ENCODE assay signal across 15 cellular contexts in genomic region chr12:115709410-115710065, GRCh38.
A peak's percentile ranks its signal among the peaks of the same experiment; 100 is the strongest.
DNase-seq lines count a peak whose midpoint lies in the region; ATAC-seq and TF ChIP-seq lines count a peak whose summit lies in the region.
"Had no signal": no experiment of that assay in that cellular context is flagged by ENCODE, and none has a peak within 500 bp of the region (broad histone marks: within the 10 kb centered on the region; RNA-seq: fewer than 3 reads in every experiment).

No MANE protein-coding gene starts in this region.

- ATAC-seq in heart left ventricle (peak in 3 of 4 donors; percentile 32 to 63 (median 60)), GM18519 (IDR thresholded peaks at IDR 0.05; ENCODE audit: low FRiP score, unreplicated experiment) (no peak)
- ATAC-seq in activated T-cell treated with anti-CD3 and anti-CD28 coated beads, Interleukin-2, amount 50 U/mL, for 4 hours: no peak
- ATAC-seq: T-cell had no signal

- intact Hi-C loops in heart left ventricle (cut with DNase I): loop anchor here in 1 of 10 donors (10.0 kb wide), 1 partner anchor 1175 kb away; no protein-coding TSS in a partner anchor

- no peaks in the 10 kb centered on the region for H3K27me3 Mint-ChIP-seq in activated T-cell treated with anti-CD3 and anti-CD28 coated beads, Interleukin-2, amount 50 U/mL, for 4 hours (ENCODE audit: low read depth)

- WGBS in heart left ventricle, 4 donors: 32 to 49% (median 39%) methylated on average over 11 of the region's 11 CpGs

- no peak for TF ChIP-seq CTCF in heart left ventricle (IDR thresholded peaks at IDR 0.05)

- no peaks in the 10 kb centered on the region for H3K4me1 Mint-ChIP-seq in activated T-cell treated with anti-CD3 and anti-CD28 coated beads, Interleukin-2, amount 50 U/mL, for 4 hours (ENCODE audit: low read depth)
- H3K4me1 Mint-ChIP-seq: T-cell had no signal

- H3K4me1 ChIP-seq in heart left ventricle: peaks cover 0 to 25% (median 12%) of the 10 kb centered on the region in 12 donors
- H3K4me1 ChIP-seq: HAP-1, prostate gland had no signal

- H3K27me3 ChIP-seq in heart left ventricle: peaks cover 0 to 4% (median 0%) of the 10 kb centered on the region in 9 donors

- DNase-seq in DMS79 treated with DMSO at 0.1 percent for 48 hours (lab: John Stamatoyannopoulos, UW) (peak; percentile 96), NCI-H1105 treated with DMSO at 0.1 percent for 48 hours (lab: John Stamatoyannopoulos, UW) (peak; percentile 80), heart left ventricle (peak; percentile 69 to 81 (median 72)), skeletal muscle cell (ENCODE audit: low read depth) (peak; percentile 4), NAMALWA (ENCODE audit: low spot score) (no peak)
- DNase-seq in activated T-cell treated with anti-CD3 and anti-CD28 coated beads, Interleukin-2, amount 50 U/mL, for 4 hours: no peak
- DNase-seq in activated CD8-positive, alpha-beta memory T cell treated with anti-CD3 and anti-CD28 coated beads, Interleukin-2, amount 50 U/mL, for 4 hours: no peak
- DNase-seq: activated CD4-positive, CD25-positive, alpha-beta regulatory T cell treated with anti-CD3 and anti-CD28 coated beads, Interleukin-2, amount 50 U/mL, for 72 hours; activated T-cell treated with anti-CD3 and anti-CD28 coated beads, Interleukin-2, amount 50 U/mL, for 48 hours; T-cell had no signal

- H3K4me3 ChIP-seq in heart left ventricle (no peak overlapping the region), skeletal muscle cell (ENCODE audit: low read depth, low read length) (no peak overlapping the region)
- H3K4me3 ChIP-seq: dorsolateral prefrontal cortex, gastrocnemius medialis, HAP-1, prostate gland had no signal

- H3K4me3 Mint-ChIP-seq in activated T-cell treated with anti-CD3 and anti-CD28 coated beads, Interleukin-2, amount 50 U/mL, for 4 hours: no peak overlapping the region
- H3K4me3 Mint-ChIP-seq: T-cell had no signal

- H3K36me3 ChIP-seq in heart left ventricle: no peaks in the 10 kb centered on the region
- H3K36me3 ChIP-seq: gastrocnemius medialis, HAP-1, prostate gland had no signal

- peaks cover 0 to 4% (median 0%) of the 10 kb centered on the region in 12 donors for H3K9me3 ChIP-seq in heart left ventricle
- H3K9me3 ChIP-seq: gastrocnemius medialis, HAP-1, prostate gland had no signal

- H3K9me3 Mint-ChIP-seq in activated T-cell treated with anti-CD3 and anti-CD28 coated beads, Interleukin-2, amount 50 U/mL, for 4 hours: peaks cover 18% of the 10 kb centered on the region

- H3K27ac ChIP-seq in heart left ventricle: peak overlapping the region in 4 of 12 donors; percentile 11 to 48 (median 25)
- H3K27ac ChIP-seq: dorsolateral prefrontal cortex, gastrocnemius medialis had no signal

- H3K36me3 Mint-ChIP-seq in activated T-cell treated with anti-CD3 and anti-CD28 coated beads, Interleukin-2, amount 50 U/mL, for 4 hours (ENCODE audit: insufficient read depth): no peaks in the 10 kb centered on the region
- H3K36me3 Mint-ChIP-seq: T-cell had no signal

- no peak for TF ChIP-seq POLR2A in heart left ventricle (IDR thresholded peaks at IDR 0.05)

Comparison
In these comparisons a context has a peak if more than half of its experiments do, and no peak if none do; other contexts are left out.
1. DNase-seq: peak in DMS79 treated with DMSO at 0.1 percent for 48 hours (single experiment), NCI-H1105 treated with DMSO at 0.1 percent for 48 hours (single experiment), heart left ventricle (5 of 5) and skeletal muscle cell (single experiment); none in activated T-cell treated with anti-CD3 and anti-CD28 coated beads, Interleukin-2, amount 50 U/mL, for 4 hours (single experiment), activated CD8-positive, alpha-beta memory T cell treated with anti-CD3 and anti-CD28 coated beads, Interleukin-2, amount 50 U/mL, for 4 hours (single experiment) and NAMALWA (single experiment).
2. ATAC-seq: peak in heart left ventricle (3 of 4); none in activated T-cell treated with anti-CD3 and anti-CD28 coated beads, Interleukin-2, amount 50 U/mL, for 4 hours (0 of 2) and GM18519 (single experiment).